In the genomic region with DNA sequence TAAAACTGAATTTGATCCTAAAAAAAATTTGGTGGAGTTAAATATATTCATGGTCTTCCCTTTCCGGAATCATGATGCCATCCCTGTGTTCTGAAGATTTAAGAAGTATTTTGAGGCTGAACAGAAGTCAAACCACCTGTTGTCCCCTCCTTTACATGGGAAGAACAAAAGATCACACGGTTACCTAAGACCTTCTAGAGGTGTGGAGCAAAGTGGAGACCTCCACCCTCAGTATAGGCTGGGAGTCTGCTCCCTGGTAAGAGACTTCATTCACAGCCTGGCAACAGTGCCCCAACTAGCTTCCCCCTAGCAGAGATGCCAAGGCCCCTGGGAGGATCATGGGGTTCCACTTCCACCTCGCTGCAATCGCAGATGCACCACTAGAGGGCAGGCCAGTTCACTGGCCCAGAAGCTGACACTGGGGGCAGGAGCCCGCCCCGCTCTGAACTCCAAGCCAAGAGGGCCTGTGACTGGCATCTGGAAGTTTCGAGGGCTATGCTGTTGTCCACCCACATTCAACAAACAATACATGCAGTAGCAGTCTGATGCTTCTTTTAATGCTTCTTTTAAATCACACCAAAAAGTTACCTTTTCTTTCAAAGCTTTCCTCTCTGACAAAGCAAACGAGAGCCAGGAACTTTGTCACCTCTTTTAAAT, we compare ENCODE assay signal across 8 cellular contexts. TPM values are rescaled to one million over a fixed set of nuclear protein-coding genes. Genes with fewer than 3 reads are reported as not detected.
DNase-seq lines count a peak whose midpoint lies in the region; ATAC-seq and TF ChIP-seq lines count a peak whose summit lies in the region.

No MANE protein-coding gene starts in this region.

- peak overlapping the region; percentile 33 for H3K9ac ChIP-seq in DND-41 (ENCODE audit: low read depth, low read length)

- H3K4me2 ChIP-seq in DND-41 (ENCODE audit: insufficient read depth, low read length): peak overlapping the region; percentile 33

- H3K27ac ChIP-seq in DND-41 (ENCODE audit: low read length) (peak overlapping the region; percentile 80), thoracic aorta (no peak overlapping the region)

- 0 out of 2 replicates have a peak, but pooled peaks cover 2% of the 10 kb centered on the region for H4K20me1 ChIP-seq in DND-41 (ENCODE audit: insufficient read depth, low read length)

- DNase-seq in DND-41 (peak; percentile 84), HuH-7 (ENCODE audit: low spot score) (peak; percentile 73), RPMI7951 (ENCODE audit: low read depth) (peak; percentile 54), activated T-helper 1 cell treated with Interleukin-2 at 50 U/mL for 16 hours (ENCODE audit: low read depth) (peak; percentile 60), fibroblast of the conjunctiva (ENCODE audit: low read depth) (peak; percentile 29), omental fat pad (ENCODE audit: low spot score) (peak; percentile 44), thoracic aorta (ENCODE audit: low spot score) (peak; percentile 16)

- H3K9me3 ChIP-seq in DND-41 (ENCODE audit: insufficient read depth, low read length, severe bottlenecking): no peaks in the 10 kb centered on the region
- H3K9me3 ChIP-seq in thoracic aorta: no peaks in the 10 kb centered on the region

- H3K4me1 ChIP-seq in DND-41 (ENCODE audit: insufficient read depth, low read length): peaks cover 43% of the 10 kb centered on the region
- peaks cover 4 to 11% of the 10 kb centered on the region in 2 donors for H3K4me1 ChIP-seq in thoracic aorta (ENCODE audit: control insufficient read depth in 1 of 2, low read depth in 2 of 2)

- peaks cover 30% of the 10 kb centered on the region for H3K36me3 ChIP-seq in DND-41 (ENCODE audit: insufficient read depth, low read length)
- H3K36me3 ChIP-seq in thoracic aorta: no peaks in the 10 kb centered on the region

- H3K4me3 ChIP-seq in DND-41 (ENCODE audit: low read depth in 1 of 2, low read length in 2 of 2): no peak overlapping the region
- H3K4me3 ChIP-seq in thoracic aorta: no peak overlapping the region

- no peak overlapping the region for H2AFZ ChIP-seq in DND-41 (ENCODE audit: low read depth, low read length)

- H3K27me3 ChIP-seq in DND-41 (ENCODE audit: insufficient read depth, low read length, poor library complexity) (no peaks in the 10 kb centered on the region), thoracic aorta (replicated peaks; ENCODE audit: insufficient read depth) (no peaks in the 10 kb centered on the region)

- TF ChIP-seq CTCF in DND-41 (IDR thresholded peaks at IDR 0.05; ENCODE audit: borderline replicate concordance, extremely low read depth, low read length, poor library complexity, severe bottlenecking) (peak; percentile 98), omental fat pad (IDR thresholded peaks at IDR 0.05) (peak in 1 of 3 donors; percentile 50), thoracic aorta (IDR thresholded peaks at IDR 0.05) (peak; percentile 90)

- ATAC-seq in DND-41 (ENCODE audit: insufficient read depth, low read depth) (peak; percentile 79), GM21526 (IDR thresholded peaks at IDR 0.05; ENCODE audit: low FRiP score, unreplicated experiment) (peak; percentile 70), omental fat pad (ENCODE audit: low FRiP score) (peak; percentile 80), thoracic aorta (ENCODE audit: insufficient number of reproducible peaks, low FRiP score, low read depth) (peak; percentile 77)

- H3K79me2 ChIP-seq in DND-41 (ENCODE audit: insufficient read depth, low read length): no peaks in the 10 kb centered on the region

RNA-seq across cellular contexts. Expression of a gene that starts 19.5 kb away (rescaled TPM):
- 37.6 and 44.2 TPM in 2 replicates for total RNA-seq in RPMI7951 (2014; rRNA removed; shearing (Covaris generic))
- total RNA-seq in omental fat pad (10 to 100 TPM; 32.3 to 62.2 (median 39.8) TPM), thoracic aorta (10 to 100 TPM; 33.2 to 58.5 TPM)

RNA-seq across cellular contexts. Expression of a gene that starts 40.1 kb away (rescaled TPM):
- total RNA-seq in RPMI7951 (2014; rRNA removed; shearing (Covaris generic)): under 0.01 and 0.20 TPM in 2 replicates
- total RNA-seq in omental fat pad (10 to 100 TPM; 11.8 to 41.8 (median 16.5) TPM), thoracic aorta (10 to 100 TPM; 11.0 to 25.8 TPM)

RNA-seq across cellular contexts. Expression of a gene that starts 56.9 kb away (rescaled TPM):
- total RNA-seq in RPMI7951 (2014; rRNA removed; shearing (Covaris generic)): not detected in 2 replicates
- total RNA-seq in omental fat pad (1 to 10 TPM in 3 of 4 donors, under 1 TPM in 1; 0.50 to 2.4 (median 1.3) TPM), thoracic aorta (1 to 10 TPM in 1 of 2 donors, not detected in 1; 2.0 TPM)

Comparison
In these comparisons a context has a peak if more than half of its experiments do, and no peak if none do; other contexts are left out.
1. DNase-seq: peak in every context shown above with its lines; median percentile 84 in DND-41; 73 in HuH-7; 60 in activated T-helper 1 cell treated with Interleukin-2 at 50 U/mL for 16 hours; 54 in RPMI7951; 44 in omental fat pad; 29 in fibroblast of the conjunctiva; 16 in thoracic aorta.
2. RNA of a gene that starts 40.1 kb away (total RNA-seq): 11.0 to 25.8 TPM in thoracic aorta and 11.8 to 41.8 TPM in omental fat pad; under 0.01 to 0.20 TPM in RPMI7951; every median in the first group is over 10 times any median in the second.
3. Peak in every context shown above with its lines, with median percentiles within 50 percentile points of each other: ATAC-seq.